1 cellular context compared by ENCODE assay signal in genomic region chr12:88855301-88855700, GRCh38.
TF ChIP-seq lines count a peak whose summit lies in the region.

No MANE protein-coding gene starts in this region.

TF ChIP-seq in A549, 52 proteins besides CTCF, POLR2A, EP300 and RAD21 (continued from another document):
- TF ChIP-seq REST (IDR thresholded peaks at IDR 0.05) (no peak), JUNB (IDR thresholded peaks at IDR 0.05) (no peak), RNF2 (IDR thresholded peaks at IDR 0.05; ENCODE audit: borderline replicate concordance, low read depth) (no peak), EHF (CRISPR knock-in tag; IDR thresholded peaks at IDR 0.05) (no peak), HOXB13 (CRISPR knock-in tag; IDR thresholded peaks at IDR 0.05; ENCODE audit: low read depth) (no peak), HOXA7 (CRISPR knock-in tag; IDR thresholded peaks at IDR 0.05) (no peak)
